In the genomic region with DNA sequence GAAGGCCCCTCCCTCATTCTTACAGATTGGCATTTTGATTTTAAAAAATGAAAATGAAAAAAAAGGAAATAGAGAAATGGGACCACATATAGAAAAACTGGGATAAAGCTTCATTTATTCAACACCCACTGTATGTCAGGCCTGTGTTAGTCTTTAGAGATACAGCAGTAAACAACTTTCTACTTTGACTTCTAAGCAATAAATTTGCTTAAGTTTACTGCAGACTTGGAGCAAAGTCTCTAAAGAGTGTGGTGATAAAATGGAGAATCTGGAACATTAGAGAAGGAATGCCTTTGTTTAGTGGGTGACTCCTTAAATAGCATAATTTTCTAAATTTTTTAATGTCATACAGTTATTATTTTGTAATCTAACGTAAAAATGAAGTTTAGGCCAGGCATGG, we compare ENCODE assay signal across 18 cellular contexts.
DNase-seq lines count a peak whose midpoint lies in the region; ATAC-seq and TF ChIP-seq lines count a peak whose summit lies in the region.
"Had no signal": no experiment of that assay in that cellular context is flagged by ENCODE, and none has a peak within 500 bp of the region (broad histone marks: within the 10 kb centered on the region; RNA-seq: fewer than 3 reads in every experiment).

No MANE protein-coding gene starts in this region.

- H4K20me1 ChIP-seq in osteoblast (ENCODE audit: insufficient read depth, low read length): no peaks in the 10 kb centered on the region

- peaks cover 0 to 7% (median 0%) of the 10 kb centered on the region in 5 donors for H3K27me3 Mint-ChIP-seq in naive thymus-derived CD8-positive, alpha-beta T cell

- no peak overlapping the region for H3K4me2 ChIP-seq in osteoblast (ENCODE audit: insufficient read depth, low read length)
- H3K4me2 ChIP-seq: KMS-11 had no signal

- no peaks in the 10 kb centered on the region for H3K4me1 Mint-ChIP-seq in naive thymus-derived CD8-positive, alpha-beta T cell
- H3K4me1 Mint-ChIP-seq: CD8-positive, alpha-beta memory T cell had no signal

- H3K36me3 ChIP-seq in endocrine pancreas (ENCODE audit: control insufficient read depth, insufficient read depth, low read length) (no peaks in the 10 kb centered on the region), osteoblast (ENCODE audit: insufficient read depth, low read length) (no peaks in the 10 kb centered on the region), left lung (no peaks in the 10 kb centered on the region)

- POLR2A ChIA-PET in naive thymus-derived CD8-positive, alpha-beta T cell (lab: Charles Lee): no interaction called here

- H3K9me3 Mint-ChIP-seq in naive thymus-derived CD8-positive, alpha-beta T cell: peaks cover 0 to 1% (median 0%) of the 10 kb centered on the region in 9 donors
- H3K9me3 Mint-ChIP-seq: CD8-positive, alpha-beta memory T cell had no signal

- H3K36me3 Mint-ChIP-seq in naive thymus-derived CD8-positive, alpha-beta T cell: no peaks in the 10 kb centered on the region
- H3K36me3 Mint-ChIP-seq: CD8-positive, alpha-beta memory T cell had no signal

- H3K9ac ChIP-seq in endocrine pancreas (ENCODE audit: control insufficient read depth, insufficient read depth, low read length): no peak overlapping the region
- H3K9ac ChIP-seq: KMS-11 had no signal

- intact Hi-C loops in left lung (cut with DNase I): no loop called here

- ATAC-seq in naive thymus-derived CD8-positive, alpha-beta T cell: no peak
- ATAC-seq in left lung: no peak
- ATAC-seq: HCT116 had no signal

- H3K4me1 ChIP-seq in endocrine pancreas (ENCODE audit: control insufficient read depth, insufficient read depth, low read length): peaks cover 33% of the 10 kb centered on the region
- no peaks in the 10 kb centered on the region for H3K4me1 ChIP-seq in osteoblast (ENCODE audit: insufficient read depth, low read length)
- H3K4me1 ChIP-seq in left lung: no peaks in the 10 kb centered on the region

- no peaks in the 10 kb centered on the region for H3K79me2 ChIP-seq in osteoblast (ENCODE audit: insufficient read depth, low read length)

- no peak overlapping the region for H3K27ac ChIP-seq in osteoblast (ENCODE audit: low read depth, low read length)
- H3K27ac ChIP-seq in left lung: no peak overlapping the region
- H3K27ac ChIP-seq: KMS-11, RWPE1 had no signal

- no peak for TF ChIP-seq CTCF in osteoblast (IDR thresholded peaks at IDR 0.05; ENCODE audit: extremely low read depth, low read depth, low read length)
- TF ChIP-seq CTCF in left lung (IDR thresholded peaks at IDR 0.05): no peak

- H3K27ac Mint-ChIP-seq in naive thymus-derived CD8-positive, alpha-beta T cell: no peak overlapping the region
- H3K27ac Mint-ChIP-seq: CD8-positive, alpha-beta memory T cell had no signal

- H3K27me3 ChIP-seq in endocrine pancreas (ENCODE audit: control insufficient read depth, insufficient read depth, low read length) (no peaks in the 10 kb centered on the region), osteoblast (ENCODE audit: insufficient read depth, low read length) (no peaks in the 10 kb centered on the region), left lung (no peaks in the 10 kb centered on the region)

- no peak overlapping the region for H3K4me3 Mint-ChIP-seq in naive thymus-derived CD8-positive, alpha-beta T cell
- H3K4me3 Mint-ChIP-seq: CD8-positive, alpha-beta memory T cell had no signal

- DNase-seq in NCI-H345 treated with DMSO at 0.1 percent for 48 hours (lab: John Stamatoyannopoulos, UW; ENCODE audit: unreplicated experiment) (peak; percentile 65), NCI-H345 (lab: John Stamatoyannopoulos, UW) (no peak), DMS53 (lab: John Stamatoyannopoulos, UW) (peak; percentile 39), osteoblast (ENCODE audit: insufficient read length, low spot score, missing footprints) (peak; percentile 49), left lung (no peak)
- DNase-seq in NK-92 treated with Interleukin-12 subunit alpha and Interleukin-12 subunit beta, amount 100 ng/mL, for 24 hours (lab: John Stamatoyannopoulos, UW): no peak
- no peak for DNase-seq in naive thymus-derived CD8-positive, alpha-beta T cell
- DNase-seq: AML-193; C1 segment of cervical spinal cord; CD8-positive, alpha-beta memory T cell; EL; GF-D8; GOT3; IMR-90 had no signal

- H3K4me3 ChIP-seq in endocrine pancreas (ENCODE audit: control insufficient read depth, insufficient read depth, low read length): peak overlapping the region; percentile 64
- no peak overlapping the region for H3K4me3 ChIP-seq in osteoblast (ENCODE audit: insufficient read depth, low read length)
- no peak overlapping the region for H3K4me3 ChIP-seq in left lung

- H2AFZ ChIP-seq in osteoblast (ENCODE audit: low read length): no peak overlapping the region

- no peaks in the 10 kb centered on the region for H3K9me3 ChIP-seq in endocrine pancreas (ENCODE audit: control insufficient read depth, low read length)
- no peaks in the 10 kb centered on the region for H3K9me3 ChIP-seq in osteoblast (ENCODE audit: low read depth, low read length)
- no peaks in the 10 kb centered on the region for H3K9me3 ChIP-seq in left lung

Comparison
In these comparisons a context has a peak if more than half of its experiments do, and no peak if none do; other contexts are left out.
1. DNase-seq: peak in NCI-H345 treated with DMSO at 0.1 percent for 48 hours (single experiment), DMS53 (single experiment) and osteoblast (single experiment); none in NCI-H345 (single experiment), NK-92 treated with Interleukin-12 subunit alpha and Interleukin-12 subunit beta, amount 100 ng/mL, for 24 hours (single experiment), naive thymus-derived CD8-positive, alpha-beta T cell (0 of 10) and left lung (0 of 2).